Comparison of ENCODE assay signal across 1 cellular context in the genomic region with DNA sequence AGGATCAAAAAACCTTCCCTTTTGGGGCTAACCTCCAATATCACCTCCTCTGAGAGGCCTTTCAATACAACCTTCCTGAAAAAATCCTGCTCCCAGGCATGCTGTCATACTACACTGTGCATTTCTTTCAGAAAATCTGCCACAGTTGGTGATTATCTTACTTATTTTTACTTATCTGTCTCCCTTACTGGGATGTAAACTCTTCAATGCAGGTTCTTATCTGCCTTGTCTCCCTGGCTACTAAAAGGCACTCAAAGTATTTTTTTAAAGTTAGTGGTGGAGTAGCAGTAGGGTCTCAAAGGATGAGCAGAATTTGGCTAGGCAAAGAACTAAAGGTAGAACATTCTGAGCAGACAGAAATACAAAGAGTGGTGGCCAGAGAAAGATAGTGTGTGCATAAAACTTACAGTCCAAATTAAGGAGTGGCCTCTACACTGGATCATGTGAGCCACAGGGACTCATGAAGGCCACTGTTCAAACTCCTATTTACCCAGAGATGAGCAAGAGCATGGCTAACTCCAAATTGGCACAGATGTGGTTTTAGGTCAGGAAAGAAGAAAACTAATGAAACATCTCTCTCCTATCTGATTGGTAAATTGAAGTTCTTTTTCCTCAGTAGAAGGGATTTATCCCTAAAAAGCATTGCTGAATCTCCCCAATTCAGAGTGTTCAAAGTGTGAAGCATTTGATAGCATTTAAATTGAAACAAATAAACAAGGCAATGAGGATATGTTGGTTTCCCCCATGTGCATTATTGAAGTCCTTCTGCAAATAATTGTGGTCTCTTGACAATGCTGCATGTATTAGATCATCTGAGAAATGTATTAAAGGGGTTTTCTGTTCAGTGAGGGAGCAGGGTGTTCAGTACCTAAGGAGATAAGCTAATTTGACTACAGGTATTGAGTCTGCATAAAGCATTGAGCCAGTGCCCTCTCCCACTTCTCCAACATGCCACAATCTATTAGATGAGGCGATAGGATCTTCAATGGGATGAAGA.
TF ChIP-seq lines count a peak whose summit lies in the region.

No MANE protein-coding gene starts in this region.

TF ChIP-seq in GM23338, 12 proteins besides CTCF, POLR2A, EP300 and RAD21 (continued from another document):
- TF ChIP-seq ETS1 (IDR thresholded peaks at IDR 0.05) (no peak), EZH2 (IDR thresholded peaks at IDR 0.05; ENCODE audit: low read depth, unreplicated experiment) (no peak), CREB1 (CRISPR knock-in tag; IDR thresholded peaks at IDR 0.05; ENCODE audit: low read depth) (no peak), JUNB (IDR thresholded peaks at IDR 0.05; ENCODE audit: unreplicated experiment) (no peak), ZNF331 (CRISPR knock-in tag; IDR thresholded peaks at IDR 0.05; ENCODE audit: low read depth) (no peak)
